Comparison of ENCODE assay signal across 9 cellular contexts in genomic region chr1:156813750-156814570, GRCh38. TPM values are rescaled to one million over a fixed set of nuclear protein-coding genes. Genes with fewer than 3 reads are reported as not detected.
A peak's percentile ranks its signal among the peaks of the same experiment; 100 is the strongest.
DNase-seq lines count a peak whose midpoint lies in the region; ATAC-seq and TF ChIP-seq lines count a peak whose summit lies in the region.
"Had no signal": no experiment of that assay in that cellular context is flagged by ENCODE, and none has a peak within 500 bp of the region (broad histone marks: within the 10 kb centered on the region; RNA-seq: fewer than 3 reads in every experiment).

No MANE protein-coding gene starts in this region.

- H3K36me3 ChIP-seq in esophagus squamous epithelium = no peaks in the 10 kb centered on the region

- peak overlapping the region; percentile 36 to 66 (median 51) for H3K4me3 ChIP-seq in esophagus squamous epithelium

- H3K27me3 ChIP-seq in esophagus squamous epithelium = peaks cover 0 to 13% (median 0%) of the 10 kb centered on the region in 4 donors

- no peaks in the 10 kb centered on the region for H3K9me3 Mint-ChIP-seq in naive thymus-derived CD8-positive, alpha-beta T cell
- no peaks in the 10 kb centered on the region for H3K9me3 Mint-ChIP-seq in stimulated activated memory B cell treated with anti-CD40 and anti-IgM and Interleukin-4, amounts not matched to agents 10 μg/mL and 1 μg/mL and 100 μg/mL, for 72 hours

- peak; percentile 42 to 70 (median 64) for TF ChIP-seq CTCF in esophagus squamous epithelium (IDR thresholded peaks at IDR 0.05)

- H3K4me1 Mint-ChIP-seq in naive thymus-derived CD8-positive, alpha-beta T cell = peaks cover 46 to 68% (median 65%) of the 10 kb centered on the region in 4 donors
- H3K4me1 Mint-ChIP-seq in stimulated activated memory B cell treated with anti-CD40 and anti-IgM and Interleukin-4, amounts not matched to agents 10 μg/mL and 1 μg/mL and 100 μg/mL, for 72 hours = peaks cover 41% of the 10 kb centered on the region

- intact Hi-C loops in esophagus squamous epithelium (cut with DNase I) = no loop called here

- H3K9me3 ChIP-seq in esophagus squamous epithelium = no peaks in the 10 kb centered on the region

- H3K27me3 Mint-ChIP-seq in naive thymus-derived CD8-positive, alpha-beta T cell = peaks cover 0 to 5% (median 0%) of the 10 kb centered on the region in 5 donors
- no peaks in the 10 kb centered on the region for H3K27me3 Mint-ChIP-seq in stimulated activated memory B cell treated with anti-CD40 and anti-IgM and Interleukin-4, amounts not matched to agents 10 μg/mL and 1 μg/mL and 100 μg/mL, for 72 hours

- peak overlapping the region; percentile 95 to 100 (median 98) for H3K27ac Mint-ChIP-seq in naive thymus-derived CD8-positive, alpha-beta T cell
- peak overlapping the region; percentile 61 for H3K27ac Mint-ChIP-seq in stimulated activated memory B cell treated with anti-CD40 and anti-IgM and Interleukin-4, amounts not matched to agents 10 μg/mL and 1 μg/mL and 100 μg/mL, for 72 hours

- peak overlapping the region; percentile 79 to 94 (median 90) for H3K4me3 Mint-ChIP-seq in naive thymus-derived CD8-positive, alpha-beta T cell
- H3K4me3 Mint-ChIP-seq in stimulated activated memory B cell treated with anti-CD40 and anti-IgM and Interleukin-4, amounts not matched to agents 10 μg/mL and 1 μg/mL and 100 μg/mL, for 72 hours = peak overlapping the region; percentile 82

- peak; percentile 35 to 54 for ATAC-seq in naive thymus-derived CD8-positive, alpha-beta T cell
- peak; percentile 62 for ATAC-seq in stimulated activated memory B cell treated with anti-CD40 and anti-IgM and Interleukin-4, amounts not matched to agents 10 μg/mL and 1 μg/mL and 100 μg/mL, for 72 hours

- H3K4me1 ChIP-seq in esophagus squamous epithelium = peaks cover 12 to 45% (median 21%) of the 10 kb centered on the region in 3 donors

- POLR2A ChIA-PET in naive thymus-derived CD8-positive, alpha-beta T cell (lab: Charles Lee) = interaction anchor here (1.7 kb wide), 1 partner anchor 35 kb away, joined by 5 read pairs; no protein-coding TSS in a partner anchor

- peak; percentile 47 for DNase-seq in NCI-H2227 (lab: John Stamatoyannopoulos, UW; ENCODE audit: unreplicated experiment)
- no peak for DNase-seq in NCI-H2227 treated with DMSO at 0.1 percent for 48 hours (lab: John Stamatoyannopoulos, UW)
- DNase-seq in NCI-H526 (lab: John Stamatoyannopoulos, UW) = peak; percentile 70 to 97
- peak; percentile 85 for DNase-seq in activated T-cell treated with anti-CD3 and anti-CD28 coated beads, Interleukin-2, amount 50 U/mL, for 1 hour
- no peak for DNase-seq in esophagus squamous epithelium (lab: John Stamatoyannopoulos, UW)
- DNase-seq in naive thymus-derived CD8-positive, alpha-beta T cell = peak; percentile 25 to 86 (median 74)
- no peak for DNase-seq in cerebellar cortex (ENCODE audit: low spot score)
- DNase-seq: DND-41 had no signal

- peak in 1 of 4 donors; percentile 14 for TF ChIP-seq POLR2A in esophagus squamous epithelium (IDR thresholded peaks at IDR 0.05)

- peaks cover 0 to 32% (median 8%) of the 10 kb centered on the region in 3 donors for H3K36me3 Mint-ChIP-seq in naive thymus-derived CD8-positive, alpha-beta T cell
- H3K36me3 Mint-ChIP-seq in stimulated activated memory B cell treated with anti-CD40 and anti-IgM and Interleukin-4, amounts not matched to agents 10 μg/mL and 1 μg/mL and 100 μg/mL, for 72 hours = peaks cover 15% of the 10 kb centered on the region

- peak overlapping the region; percentile 16 to 81 (median 38) for H3K27ac ChIP-seq in esophagus squamous epithelium

- WGBS in esophagus squamous epithelium, 2 donors = 45 to 58% methylated on average over 4 to 5 of the region's 60 CpGs

RNA-seq across cellular contexts. Expression of gene SH2D2A, which starts 2.7 kb away (rescaled TPM):
- total RNA-seq in esophagus squamous epithelium = 1 to 10 TPM in 2 of 4 donors, under 1 TPM in 1, not detected in 1; 0.32 to 2.0 (median 1.7) TPM
- 10 to 100 TPM; 24.3 to 24.7 TPM for total RNA-seq in naive thymus-derived CD8-positive, alpha-beta T cell
- 10 to 100 TPM; 23.6 to 31.5 (median 25.6) TPM for polyA plus RNA-seq in naive thymus-derived CD8-positive, alpha-beta T cell

RNA-seq across cellular contexts. Expression of gene INSRR, which starts 45.0 kb away (rescaled TPM):
- not detected for total RNA-seq in esophagus squamous epithelium
- not detected for total RNA-seq in naive thymus-derived CD8-positive, alpha-beta T cell
- polyA plus RNA-seq in naive thymus-derived CD8-positive, alpha-beta T cell = not detected

RNA-seq across cellular contexts. Expression of gene PRCC, which starts 46.6 kb away (rescaled TPM):
- 10 to 100 TPM; 35.6 to 42.6 (median 38.3) TPM for total RNA-seq in esophagus squamous epithelium
- total RNA-seq in naive thymus-derived CD8-positive, alpha-beta T cell = 10 to 100 TPM; 59.5 to 64.0 TPM
- 10 to 100 TPM; 22.9 to 55.7 (median 39.9) TPM for polyA plus RNA-seq in naive thymus-derived CD8-positive, alpha-beta T cell

RNA-seq across cellular contexts. Expression of gene NTRK1, which starts 46.7 kb away (rescaled TPM):
- under 1 TPM in 2 of 4 donors, not detected in 2; 0.09 to 0.57 TPM for total RNA-seq in esophagus squamous epithelium
- total RNA-seq in naive thymus-derived CD8-positive, alpha-beta T cell = not detected
- polyA plus RNA-seq in naive thymus-derived CD8-positive, alpha-beta T cell = under 1 TPM in 2 of 3 donors, not detected in 1; 0.14 to 0.25 TPM

Comparison
In these comparisons a context has a peak if more than half of its experiments do, and no peak if none do; other contexts are left out.
1. DNase-seq: peak in NCI-H2227 (single experiment), NCI-H526 (2 of 2), activated T-cell treated with anti-CD3 and anti-CD28 coated beads, Interleukin-2, amount 50 U/mL, for 1 hour (single experiment) and naive thymus-derived CD8-positive, alpha-beta T cell (10 of 10); none in NCI-H2227 treated with DMSO at 0.1 percent for 48 hours (single experiment), esophagus squamous epithelium (single experiment) and cerebellar cortex (single experiment).
2. RNA of gene SH2D2A, which starts 2.7 kb away (total RNA-seq): 24.3 to 24.7 TPM in naive thymus-derived CD8-positive, alpha-beta T cell; 0.32 to 2.0 TPM in esophagus squamous epithelium; every median in the first group is over 4 times any median in the second.